Comparison of ENCODE assay signal across 9 cellular contexts in genomic region chr9:95517559-95517933, GRCh38. TPM values are rescaled to one million over a fixed set of nuclear protein-coding genes. Genes with fewer than 3 reads are reported as not detected.
DNase-seq lines count a peak whose midpoint lies in the region; ATAC-seq and TF ChIP-seq lines count a peak whose summit lies in the region.
"Had no signal": no experiment of that assay in that cellular context is flagged by ENCODE, and none has a peak within 500 bp of the region (broad histone marks: within the 10 kb centered on the region; RNA-seq: fewer than 3 reads in every experiment).

No MANE protein-coding gene starts in this region.

- H3K27me3 ChIP-seq in heart right ventricle (peaks cover 0 to 65% (median 0%) of the 10 kb centered on the region in 7 donors), dorsolateral prefrontal cortex (no peaks in the 10 kb centered on the region)

- peaks cover 63 to 87% (median 70%) of the 10 kb centered on the region in 3 donors for H3K27me3 Mint-ChIP-seq in naive B cell

- H3K9me3 Mint-ChIP-seq in naive B cell, result peaks cover 6 to 35% (median 15%) of the 10 kb centered on the region in 7 donors

- H3K4me1 Mint-ChIP-seq in naive B cell, result peaks cover 5 to 15% (median 7%) of the 10 kb centered on the region in 3 donors

- ATAC-seq in heart right ventricle (peak in 1 of 8 donors; percentile 16), Right ventricle myocardium inferior (no peak), naive B cell (ENCODE audit: low read depth in 2 of 2) (no peak)
- ATAC-seq: GM12878 had no signal

- TF ChIP-seq CTCF in heart right ventricle (IDR thresholded peaks at IDR 0.05), result no peak
- no peak for TF ChIP-seq CTCF in dorsolateral prefrontal cortex (IDR thresholded peaks at IDR 0.05 in 54 of 56, conservative IDR thresholded peaks at IDR 0.05 in 2 of 56; ENCODE audit: low read depth in 1 of 56, partially characterized antibody in 56 of 56)

- peak overlapping the region in 1 of 6 donors; percentile 47 for H3K27ac Mint-ChIP-seq in naive B cell

- H3K36me3 Mint-ChIP-seq in naive B cell, result peaks cover 0 to 15% of the 10 kb centered on the region in 2 donors

- DNase-seq in heart right ventricle (no peak), Right ventricle myocardium inferior (ENCODE audit: missing footprints) (no peak), dorsolateral prefrontal cortex (peak in 1 of 10 donors; percentile 54), naive B cell (no peak), AML-193 (lab: John Stamatoyannopoulos, UW) (no peak), H4 (ENCODE audit: low spot score) (no peak), DMS 273 (lab: John Stamatoyannopoulos, UW; ENCODE audit: unreplicated experiment) (no peak)

- no peaks in the 10 kb centered on the region for H3K9me3 ChIP-seq in heart right ventricle

- peaks cover 5 to 24% (median 14%) of the 10 kb centered on the region in 9 donors for H3K4me1 ChIP-seq in heart right ventricle
- H3K4me1 ChIP-seq in urinary bladder (ENCODE audit: insufficient read depth), result no peaks in the 10 kb centered on the region

- no peaks in the 10 kb centered on the region for H3K36me3 ChIP-seq in heart right ventricle
- no peaks in the 10 kb centered on the region for H3K36me3 ChIP-seq in urinary bladder (ENCODE audit: insufficient read depth)

- 26 to 47% methylated on average over 14 of the region's 14 CpGs for WGBS in heart right ventricle, 2 donors
- 24% methylated on average over 14 of the region's 14 CpGs for WGBS in urinary bladder

- intact Hi-C loops in heart right ventricle (cut with DNase I) (loop anchor here in 6 of 10 donors (10.0 kb wide), 5 partner anchors 57 to 697 kb away; partner anchors contain the start of gene ERCC6L2 (in 2 of the 6)), Right ventricle myocardium inferior (cut with DNase I) (no loop called here), dorsolateral prefrontal cortex (cut with DNase I) (loop anchor here in 1 of 2 donors (5.0 to 10.0 kb wide), 2 partner anchors 360 to 597 kb away; partner anchors contain the start of gene ERCC6L2)

- H3K4me3 ChIP-seq in heart right ventricle, result peak overlapping the region in 7 of 10 donors; percentile 59 to 66 (median 62)
- H3K4me3 ChIP-seq in dorsolateral prefrontal cortex, result peak overlapping the region; percentile 50 to 82 (median 69)
- H3K4me3 ChIP-seq in urinary bladder (ENCODE audit: low read depth, low read length), result peak overlapping the region; percentile 94

- peak overlapping the region in 2 of 10 donors; percentile 32 to 55 for H3K27ac ChIP-seq in heart right ventricle
- peak overlapping the region in 53 of 59 donors; percentile 6 to 84 (median 63) for H3K27ac ChIP-seq in dorsolateral prefrontal cortex
- peak overlapping the region; percentile 33 for H3K27ac ChIP-seq in urinary bladder (ENCODE audit: low read depth)

- H3K4me3 Mint-ChIP-seq in naive B cell, result peak overlapping the region in 5 of 8 donors; percentile 10 to 89 (median 75)

RNA-seq across cellular contexts. Expression of gene PTCH1, which starts 0.8 kb away (rescaled TPM):
- total RNA-seq in heart right ventricle (1 to 10 TPM; 3.6 to 10.0 (median 7.8) TPM), Right ventricle myocardium inferior (10.4 TPM), dorsolateral prefrontal cortex (100 to 1,000 TPM in 1 of 120 experiments, 10 to 100 TPM in 119; 17.9 to 104 (median 46.0) TPM), urinary bladder (48.0 TPM)
- polyA plus RNA-seq in heart right ventricle (1 to 10 TPM; 1.6 to 3.7 TPM), naive B cell (ENCODE audit: low read depth in 6 of 6) (1 to 10 TPM in 5 of 6 donors, under 1 TPM in 1; 0.21 to 8.3 (median 2.4) TPM), urinary bladder (30.1 TPM)
- 7.5 and 12.3 TPM in 2 replicates for total RNA-seq in H4 (2014; rRNA removed; shearing (Covaris generic))
